ENCODE assay signal across 15 cellular contexts in genomic region chr2:23569761-23570383, GRCh38.
"Had no signal": no experiment of that assay in that cellular context is flagged by ENCODE, and none has a peak within 500 bp of the region (broad histone marks: within the 10 kb centered on the region; RNA-seq: fewer than 3 reads in every experiment).

No MANE protein-coding gene starts in this region.

- H3K27me3 ChIP-seq: ovary, suprapubic skin, upper lobe of left lung had no signal

- DNase-seq: activated CD4-positive, alpha-beta T cell treated with anti-CD3 and anti-CD28 coated beads, Interleukin-2, amount 50 U/mL, for 4 hours; activated gamma-delta T cell; activated T-cell treated with anti-CD3 and anti-CD28 coated beads, Interleukin-2, amount 50 U/mL, for 72 hours; effector memory CD4-positive, alpha-beta T cell; left cardiac atrium; mesenchymal stem cell; naive thymus-derived CD4-positive, alpha-beta T cell; ovary; stimulated activated naive B cell treated with anti-CD40 and anti-IgM and Interleukin-4, amounts not matched to agents 10 μg/mL and 1 μg/mL and 100 μg/mL, for 72 hours; SW 1271; T-helper 2 cell; upper lobe of left lung had no signal

- H3K9me3 ChIP-seq: ovary, suprapubic skin, upper lobe of left lung had no signal

- H3K27ac ChIP-seq: suprapubic skin had no signal

- H3K36me3 Mint-ChIP-seq: activated naive CD8-positive, alpha-beta T cell; stimulated activated naive B cell treated with anti-CD40 and anti-IgM and Interleukin-4, amounts not matched to agents 10 μg/mL and 1 μg/mL and 100 μg/mL, for 72 hours had no signal

- H3K27me3 Mint-ChIP-seq: activated naive CD8-positive, alpha-beta T cell; naive thymus-derived CD4-positive, alpha-beta T cell had no signal

- H3K4me3 Mint-ChIP-seq: activated naive CD8-positive, alpha-beta T cell; activated T-cell treated with anti-CD3 and anti-CD28 coated beads, Interleukin-2, amount 50 U/mL, for 72 hours; dendritic cell treated with granulocyte-macrophage colony-stimulating factor and Interleukin-4, amounts not matched to agents 40 ng/mL and 50 ng/mL, for 4 days; naive thymus-derived CD4-positive, alpha-beta T cell; stimulated activated naive B cell treated with anti-CD40 and anti-IgM and Interleukin-4, amounts not matched to agents 10 μg/mL and 1 μg/mL and 100 μg/mL, for 72 hours had no signal

- H3K9me3 Mint-ChIP-seq: activated T-cell treated with anti-CD3 and anti-CD28 coated beads, Interleukin-2, amount 50 U/mL, for 72 hours; dendritic cell treated with granulocyte-macrophage colony-stimulating factor and Interleukin-4, amounts not matched to agents 40 ng/mL and 50 ng/mL, for 4 days; naive thymus-derived CD4-positive, alpha-beta T cell; stimulated activated naive B cell treated with anti-CD40 and anti-IgM and Interleukin-4, amounts not matched to agents 10 μg/mL and 1 μg/mL and 100 μg/mL, for 72 hours had no signal

- ATAC-seq: activated T-cell treated with anti-CD3 and anti-CD28 coated beads, Interleukin-2, amount 50 U/mL, for 72 hours; left cardiac atrium; naive thymus-derived CD4-positive, alpha-beta T cell; stimulated activated naive B cell treated with anti-CD40 and anti-IgM and Interleukin-4, amounts not matched to agents 10 μg/mL and 1 μg/mL and 100 μg/mL, for 72 hours had no signal

- H3K36me3 ChIP-seq: ovary, suprapubic skin, upper lobe of left lung had no signal

- H3K4me3 ChIP-seq: ovary, suprapubic skin, upper lobe of left lung had no signal

- H3K27ac Mint-ChIP-seq: activated naive CD8-positive, alpha-beta T cell; activated T-cell treated with anti-CD3 and anti-CD28 coated beads, Interleukin-2, amount 50 U/mL, for 72 hours; dendritic cell treated with granulocyte-macrophage colony-stimulating factor and Interleukin-4, amounts not matched to agents 40 ng/mL and 50 ng/mL, for 4 days; stimulated activated naive B cell treated with anti-CD40 and anti-IgM and Interleukin-4, amounts not matched to agents 10 μg/mL and 1 μg/mL and 100 μg/mL, for 72 hours had no signal

- H3K4me1 Mint-ChIP-seq: stimulated activated naive B cell treated with anti-CD40 and anti-IgM and Interleukin-4, amounts not matched to agents 10 μg/mL and 1 μg/mL and 100 μg/mL, for 72 hours had no signal
